In the genomic region with DNA sequence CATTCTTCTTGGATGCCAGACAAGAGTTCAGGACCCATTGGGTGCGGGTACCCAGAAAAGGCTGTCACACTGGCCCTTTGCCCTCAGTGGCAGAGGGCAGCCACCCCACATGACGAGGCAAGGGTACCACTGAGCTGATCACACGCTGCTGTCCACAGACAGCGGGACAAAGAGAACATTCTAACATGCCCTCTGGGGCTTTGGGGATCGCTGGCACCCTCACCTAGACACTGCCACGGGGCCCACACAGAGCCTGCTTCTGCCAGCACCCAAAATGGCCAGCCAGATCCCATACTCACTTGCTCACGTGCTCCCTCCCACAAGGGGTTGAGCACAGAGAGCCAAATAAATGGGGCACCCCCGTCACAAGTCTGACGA, we compare ENCODE assay signal across 18 cellular contexts. TPM values are rescaled to one million over a fixed set of nuclear protein-coding genes. Genes with fewer than 3 reads are reported as not detected.
A peak's percentile ranks its signal among the peaks of the same experiment; 100 is the strongest.
DNase-seq lines count a peak whose midpoint lies in the region; ATAC-seq and TF ChIP-seq lines count a peak whose summit lies in the region.
"Had no signal": no experiment of that assay in that cellular context is flagged by ENCODE, and none has a peak within 500 bp of the region (broad histone marks: within the 10 kb centered on the region; RNA-seq: fewer than 3 reads in every experiment).

No MANE protein-coding gene starts in this region.

- no peak overlapping the region for H3K4me3 Mint-ChIP-seq in activated naive CD4-positive, alpha-beta T cell treated with anti-CD3 and anti-CD28 coated beads, Interleukin-2, amount 50 U/mL, for 24 hours
- H3K4me3 Mint-ChIP-seq in activated naive CD8-positive, alpha-beta T cell treated with anti-CD3 and anti-CD28 coated beads for 36 hours = no peak overlapping the region
- H3K4me3 Mint-ChIP-seq: activated CD4-positive, alpha-beta T cell treated with anti-CD3 and anti-CD28 coated beads, Interleukin-2, amount 10 ng/mL, durations not matched to agents 24 days and 14 days; CD14-positive monocyte; stimulated activated naive B cell treated with anti-CD40 and anti-IgM and Interleukin-4, amounts not matched to agents 10 μg/mL and 1 μg/mL and 100 μg/mL, for 72 hours had no signal

- H3K36me3 ChIP-seq in testis (ENCODE audit: low read depth, missing control alignments) = no peaks in the 10 kb centered on the region

- TF ChIP-seq CTCF in testis (IDR thresholded peaks at IDR 0.05) = no peak

- ATAC-seq in right cardiac atrium (peak; percentile 10 to 21), GM19467 (IDR thresholded peaks at IDR 0.05; ENCODE audit: unreplicated experiment) (no peak)
- ATAC-seq: stimulated activated naive B cell treated with anti-CD40 and anti-IgM and Interleukin-4, amounts not matched to agents 10 μg/mL and 1 μg/mL and 100 μg/mL, for 72 hours had no signal

- intact Hi-C loops in right cardiac atrium (cut with DNase I) = no loop called here
- intact Hi-C loops in testis (cut with DNase I; ENCODE audit: low total_unique reads) = no loop called here

- no peak for DNase-seq in activated naive CD4-positive, alpha-beta T cell (lab: John Stamatoyannopoulos, UW)
- DNase-seq in activated naive CD8-positive, alpha-beta T cell treated with anti-CD3 and anti-CD28 coated beads for 36 hours = no peak
- DNase-seq in right cardiac atrium (no peak), testis (no peak), kidney tubule cell (ENCODE audit: low spot score) (no peak)
- no peak for DNase-seq in effector CD8-positive, alpha-beta T cell (lab: John Stamatoyannopoulos, UW)
- DNase-seq: ACHN; activated CD4-positive, alpha-beta T cell treated with anti-CD3 and anti-CD28 coated beads, Interleukin-2, amount 10 ng/mL, durations not matched to agents 24 days and 14 days; activated T-cell treated with anti-CD3 and anti-CD28 coated beads for 4 hours; NCI-H1436; NCI-H2171; NCI-H526; sigmoid colon; stimulated activated naive B cell treated with anti-CD40 and anti-IgM and Interleukin-4, amounts not matched to agents 10 μg/mL and 1 μg/mL and 100 μg/mL, for 72 hours had no signal

- peak overlapping the region; percentile 95 for H3K27ac Mint-ChIP-seq in activated naive CD4-positive, alpha-beta T cell treated with anti-CD3 and anti-CD28 coated beads, Interleukin-2, amount 50 U/mL, for 24 hours
- H3K27ac Mint-ChIP-seq in activated naive CD8-positive, alpha-beta T cell treated with anti-CD3 and anti-CD28 coated beads for 36 hours = peak overlapping the region; percentile 89
- H3K27ac Mint-ChIP-seq: CD14-positive monocyte; stimulated activated naive B cell treated with anti-CD40 and anti-IgM and Interleukin-4, amounts not matched to agents 10 μg/mL and 1 μg/mL and 100 μg/mL, for 72 hours had no signal

- peaks cover 11% of the 10 kb centered on the region for H3K36me3 Mint-ChIP-seq in activated naive CD4-positive, alpha-beta T cell treated with anti-CD3 and anti-CD28 coated beads, Interleukin-2, amount 50 U/mL, for 24 hours
- H3K36me3 Mint-ChIP-seq in activated naive CD8-positive, alpha-beta T cell treated with anti-CD3 and anti-CD28 coated beads for 36 hours = peaks cover 50% of the 10 kb centered on the region

- no peak overlapping the region for H3K27ac ChIP-seq in right cardiac atrium (ENCODE audit: low read length)
- H3K27ac ChIP-seq in testis = peak overlapping the region; percentile 61 to 65
- H3K27ac ChIP-seq: sigmoid colon had no signal

- no peaks in the 10 kb centered on the region for H3K27me3 Mint-ChIP-seq in activated naive CD4-positive, alpha-beta T cell treated with anti-CD3 and anti-CD28 coated beads, Interleukin-2, amount 50 U/mL, for 24 hours
- no peaks in the 10 kb centered on the region for H3K27me3 Mint-ChIP-seq in activated naive CD8-positive, alpha-beta T cell treated with anti-CD3 and anti-CD28 coated beads for 36 hours
- H3K27me3 Mint-ChIP-seq: activated CD4-positive, alpha-beta T cell treated with anti-CD3 and anti-CD28 coated beads, Interleukin-2, amount 10 ng/mL, durations not matched to agents 24 days and 14 days; stimulated activated naive B cell treated with anti-CD40 and anti-IgM and Interleukin-4, amounts not matched to agents 10 μg/mL and 1 μg/mL and 100 μg/mL, for 72 hours had no signal

- H3K4me1 ChIP-seq in right cardiac atrium (ENCODE audit: control insufficient read depth, insufficient read depth, low read length) (peaks cover 3% of the 10 kb centered on the region), testis (peaks cover 42% of the 10 kb centered on the region)
- H3K4me1 ChIP-seq: sigmoid colon had no signal

- H3K4me3 ChIP-seq in right cardiac atrium (ENCODE audit: low read length) (no peak overlapping the region), testis (no peak overlapping the region)
- H3K4me3 ChIP-seq: esophagus muscularis mucosa, sigmoid colon had no signal

- TF ChIP-seq POLR2A in testis (IDR thresholded peaks at IDR 0.05) = no peak

- WGBS in right cardiac atrium = 89% methylated on average over 9 of the region's 9 CpGs
- 91 to 93% methylated on average over 6 to 9 of the region's 9 CpGs for WGBS in testis, 2 donors

- H3K27me3 ChIP-seq in right cardiac atrium (ENCODE audit: control insufficient read depth, insufficient read depth) (no peaks in the 10 kb centered on the region), testis (no peaks in the 10 kb centered on the region)
- H3K27me3 ChIP-seq: esophagus muscularis mucosa, sigmoid colon had no signal

- H3K9me3 ChIP-seq in right cardiac atrium (ENCODE audit: control insufficient read depth, low read length) = no peaks in the 10 kb centered on the region
- no peaks in the 10 kb centered on the region for H3K9me3 ChIP-seq in testis
- H3K9me3 ChIP-seq: esophagus muscularis mucosa, sigmoid colon had no signal

- peaks cover 92% of the 10 kb centered on the region for H3K4me1 Mint-ChIP-seq in activated naive CD4-positive, alpha-beta T cell treated with anti-CD3 and anti-CD28 coated beads, Interleukin-2, amount 50 U/mL, for 24 hours
- peaks cover 78% of the 10 kb centered on the region for H3K4me1 Mint-ChIP-seq in activated naive CD8-positive, alpha-beta T cell treated with anti-CD3 and anti-CD28 coated beads for 36 hours
- H3K4me1 Mint-ChIP-seq: CD14-positive monocyte had no signal

- no peaks in the 10 kb centered on the region for H3K9me3 Mint-ChIP-seq in activated naive CD4-positive, alpha-beta T cell treated with anti-CD3 and anti-CD28 coated beads, Interleukin-2, amount 50 U/mL, for 24 hours
- H3K9me3 Mint-ChIP-seq in activated naive CD8-positive, alpha-beta T cell treated with anti-CD3 and anti-CD28 coated beads for 36 hours = no peaks in the 10 kb centered on the region
- H3K9me3 Mint-ChIP-seq: activated CD4-positive, alpha-beta T cell treated with anti-CD3 and anti-CD28 coated beads, Interleukin-2, amount 10 ng/mL, durations not matched to agents 24 days and 14 days; CD14-positive monocyte; stimulated activated naive B cell treated with anti-CD40 and anti-IgM and Interleukin-4, amounts not matched to agents 10 μg/mL and 1 μg/mL and 100 μg/mL, for 72 hours had no signal

RNA-seq across cellular contexts. Expression of a gene that starts 16.7 kb away (rescaled TPM):
- 100 to 1,000 TPM; 136 to 142 TPM for total RNA-seq in activated naive CD8-positive, alpha-beta T cell treated with anti-CD3 and anti-CD28 coated beads for 36 hours
- total RNA-seq in right cardiac atrium (10 to 100 TPM in 1 of 4 donors, 1 to 10 TPM in 3; 4.9 to 10.9 (median 6.9) TPM), testis (100 to 1,000 TPM; 113 to 212 TPM)
- polyA plus RNA-seq in right cardiac atrium (12.8 TPM), testis (ENCODE audit: insufficient read depth, low read depth, low replicate concordance) (73.6 TPM)

Comparison
In these comparisons a context has a peak if more than half of its experiments do, and no peak if none do; other contexts are left out.
1. RNA of a gene that starts 16.7 kb away (total RNA-seq): 113 to 212 TPM in testis and 136 to 142 TPM in activated naive CD8-positive, alpha-beta T cell treated with anti-CD3 and anti-CD28 coated beads for 36 hours; 4.9 to 10.9 TPM in right cardiac atrium; every median in the first group is over 4 times any median in the second.